11 cellular contexts compared by ENCODE assay signal in genomic region chr4:154492288-154492687, GRCh38. TPM values are rescaled to one million over a fixed set of nuclear protein-coding genes. Genes with fewer than 3 reads are reported as not detected.
A peak's percentile ranks its signal among the peaks of the same experiment; 100 is the strongest.
DNase-seq lines count a peak whose midpoint lies in the region; ATAC-seq and TF ChIP-seq lines count a peak whose summit lies in the region.
"Had no signal": no experiment of that assay in that cellular context is flagged by ENCODE, and none has a peak within 500 bp of the region (broad histone marks: within the 10 kb centered on the region; RNA-seq: fewer than 3 reads in every experiment).

No MANE protein-coding gene starts in this region.

- peak overlapping the region; percentile 38 for H2BK15ac ChIP-seq in neuronal stem cell (ENCODE audit: low read length)

- no peak overlapping the region for H4K91ac ChIP-seq in neuronal stem cell (ENCODE audit: low read depth, low read length, poor library complexity)

- H2AK5ac ChIP-seq in neuronal stem cell (ENCODE audit: low read depth, low read length), result no peak overlapping the region

- H3K23ac ChIP-seq in neuronal stem cell (ENCODE audit: low read depth, low read length, poor library complexity), result no peak overlapping the region

- TF ChIP-seq CTCF in DOHH2 (IDR thresholded peaks at IDR 0.05; ENCODE audit: low read depth, low read length, poor library complexity, severe bottlenecking), result no peak
- no peak for TF ChIP-seq CTCF in dorsolateral prefrontal cortex (IDR thresholded peaks at IDR 0.05 in 54 of 56, conservative IDR thresholded peaks at IDR 0.05 in 2 of 56; ENCODE audit: low read depth in 1 of 56, partially characterized antibody in 56 of 56)

- H4K20me1 ChIP-seq in DOHH2 (ENCODE audit: control insufficient read depth, insufficient read depth, low read depth, low read length), result no peaks in the 10 kb centered on the region

- peak; percentile 1 for ATAC-seq in HG02981 (IDR thresholded peaks at IDR 0.05; ENCODE audit: unreplicated experiment)

- intact Hi-C loops in dorsolateral prefrontal cortex (cut with DNase I), result no loop called here

- peak overlapping the region; percentile 30 for H3K9ac ChIP-seq in neuronal stem cell (ENCODE audit: low read depth, low read length, poor library complexity)

- peak overlapping the region; percentile 89 for H3K18ac ChIP-seq in neuronal stem cell (ENCODE audit: low read length)

- H3K27me3 ChIP-seq in DOHH2 (ENCODE audit: control insufficient read depth, low read length) (peaks cover 3% of the 10 kb centered on the region; the same call in 1 of the 2 replicates), dorsolateral prefrontal cortex (peaks cover 0 to 67% (median 31%) of the 10 kb centered on the region in 45 donors), neuronal stem cell (ENCODE audit: control insufficient read depth in 3 of 3, insufficient read depth in 3 of 3, low read depth in 1 of 3, low read length in 3 of 3) (peaks cover 18 to 90% (median 38%) of the 10 kb centered on the region in 3 experiments)

- H3K4me3 ChIP-seq in DOHH2 (ENCODE audit: low read length) (peak overlapping the region; percentile 45; the same call in 1 of the 2 replicates), dorsolateral prefrontal cortex (peak overlapping the region in 58 of 59 donors; percentile 24 to 78 (median 58)), neuronal stem cell (ENCODE audit: low read length in 2 of 2) (peak overlapping the region; percentile 37 to 83)

- H3K9me3 ChIP-seq in DOHH2 (ENCODE audit: control insufficient read depth, insufficient read depth, low read length) (peaks cover 3% of the 10 kb centered on the region; the same call in 1 of the 2 replicates), neuronal stem cell (replicated peaks in 1 of 2; ENCODE audit: control insufficient read depth in 2 of 2, insufficient read depth in 1 of 2, low read depth in 1 of 2, low read length in 2 of 2) (peaks cover 9 to 10% of the 10 kb centered on the region in 2 donors)
- H3K9me3 ChIP-seq: upper lobe of left lung had no signal

- H3K9me2 ChIP-seq in DOHH2 (replicated peaks; ENCODE audit: control insufficient read depth, low read length), result no peaks in the 10 kb centered on the region

- H3K4me1 ChIP-seq in DOHH2 (ENCODE audit: control insufficient read depth, low read length) (no peaks in the 10 kb centered on the region), neuronal stem cell (ENCODE audit: control insufficient read depth in 2 of 2, insufficient read depth in 1 of 2, low read depth in 1 of 2, low read length in 2 of 2) (peaks cover 4 to 6% of the 10 kb centered on the region in 2 donors)

- peak overlapping the region; percentile 43 for H3K4me2 ChIP-seq in DOHH2 (ENCODE audit: low read length)
- peak overlapping the region; percentile 96 for H3K4me2 ChIP-seq in neuronal stem cell (ENCODE audit: insufficient read depth, low read length, poor library complexity, severe bottlenecking)

- H3K79me2 ChIP-seq in DOHH2 (ENCODE audit: control insufficient read depth, low read length), result no peaks in the 10 kb centered on the region

- peak overlapping the region; percentile 87 for H2AFZ ChIP-seq in neuronal stem cell (ENCODE audit: low read length)

- peak overlapping the region; percentile 18 for H2BK5ac ChIP-seq in neuronal stem cell (ENCODE audit: low read length)

- H3K36me3 ChIP-seq in DOHH2 (ENCODE audit: control insufficient read depth, low read length) (no peaks in the 10 kb centered on the region), neuronal stem cell (replicated peaks in 1 of 2; ENCODE audit: control insufficient read depth in 2 of 2, insufficient read depth in 2 of 2, low read length in 2 of 2) (no peaks in the 10 kb centered on the region)
- H3K36me3 ChIP-seq: upper lobe of left lung had no signal

- no peaks in the 10 kb centered on the region for H3F3A ChIP-seq in DOHH2 (ENCODE audit: control insufficient read depth, insufficient read depth)

- WGBS in neuronal stem cell (ENCODE audit: extremely low coverage in 2 of 2, insufficient read length in 2 of 2, insufficient replicate concordance in 1 of 2), 2 donors, result no CpG with 5 or more reads among the region's 16 CpGs

- no peak overlapping the region for H2BK120ac ChIP-seq in neuronal stem cell (ENCODE audit: low read depth, low read length)

- H3K27ac ChIP-seq in DOHH2 (ENCODE audit: low read depth, low read length) (no peak overlapping the region), dorsolateral prefrontal cortex (peak overlapping the region in 1 of 59 donors; percentile 17), neuronal stem cell (replicated peaks; ENCODE audit: low read length) (no peak overlapping the region)
- H3K27ac ChIP-seq: HL-60, upper lobe of left lung had no signal

- no peak overlapping the region for H4K8ac ChIP-seq in neuronal stem cell (ENCODE audit: low read depth, low read length)

- H2BK12ac ChIP-seq in neuronal stem cell (ENCODE audit: low read length), result no peak overlapping the region

- no peak overlapping the region for H3K14ac ChIP-seq in neuronal stem cell (ENCODE audit: low read length)

- no peak overlapping the region for H3K4ac ChIP-seq in neuronal stem cell (ENCODE audit: low read length)

- DNase-seq in dorsolateral prefrontal cortex, result no peak
- peak; percentile 6 for DNase-seq in neuronal stem cell (ENCODE audit: low spot score)
- no peak for DNase-seq in ecto neural progenitor cell (ENCODE audit: low spot score)
- no peak for DNase-seq in NCI-H510A (lab: John Stamatoyannopoulos, UW)
- no peak for DNase-seq in DMS153 (lab: John Stamatoyannopoulos, UW)
- no peak for DNase-seq in SIG-M5 treated with dmso at 0.1 percent for 504 hours (lab: John Stamatoyannopoulos, UW; ENCODE audit: unreplicated experiment)
- DNase-seq: NCI-H345 had no signal

- H3K79me1 ChIP-seq in neuronal stem cell (ENCODE audit: low read depth, low read length), result no peaks in the 10 kb centered on the region

RNA-seq across cellular contexts. Expression of gene DCHS2, which starts 0.7 kb away (rescaled TPM):
- 10 to 100 TPM in 106 of 120 experiments, 1 to 10 TPM in 14; 6.0 to 24.0 (median 14.7) TPM for total RNA-seq in dorsolateral prefrontal cortex
- polyA plus RNA-seq in neuronal stem cell (2013, experiment 1 of 2), result 0.35 TPM
- 0.33 TPM for polyA plus RNA-seq in neuronal stem cell (2013, experiment 2 of 2)

RNA-seq across cellular contexts. Expression of gene PLRG1, which starts 57.9 kb away (rescaled TPM):
- total RNA-seq in dorsolateral prefrontal cortex, result 10 to 100 TPM; 42.2 to 96.5 (median 73.6) TPM
- polyA plus RNA-seq in neuronal stem cell (2013, experiment 1 of 2), result 71.7 TPM
- polyA plus RNA-seq in neuronal stem cell (2013, experiment 2 of 2), result 76.5 TPM
